1 cellular context compared by ENCODE assay signal in the genomic region with DNA sequence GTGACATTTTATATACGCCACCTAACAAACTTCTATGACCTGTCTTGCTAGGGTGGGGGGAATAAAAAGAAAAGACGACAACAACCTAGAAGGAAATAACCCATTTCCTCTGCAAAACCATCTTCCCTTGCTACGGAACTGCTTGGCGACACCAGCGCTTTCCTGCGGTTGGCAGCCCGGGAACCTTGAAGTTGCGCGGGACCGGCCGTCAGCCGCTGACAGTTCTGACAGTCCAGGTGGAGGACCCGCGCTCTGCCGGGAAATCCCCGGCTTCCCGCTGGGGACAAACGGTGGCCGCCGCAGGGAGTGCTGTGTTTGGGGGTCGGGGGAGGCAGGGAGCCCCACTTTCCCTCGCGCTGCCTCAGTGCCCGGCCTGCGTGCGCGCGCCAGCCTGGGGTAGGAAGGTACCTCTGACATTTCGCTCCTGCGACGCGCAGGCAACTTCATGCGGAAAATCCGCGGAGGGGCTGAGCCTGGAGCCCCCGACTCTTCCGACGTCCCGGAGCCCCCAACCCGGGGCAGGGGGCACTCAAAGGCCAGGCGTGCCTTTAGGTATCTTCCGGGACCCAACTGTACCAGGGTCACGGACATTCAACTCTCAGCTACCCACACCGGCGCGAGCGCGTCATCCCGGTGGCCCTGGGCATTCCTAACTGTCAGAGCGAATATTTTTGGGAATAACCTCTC.
TF ChIP-seq lines count a peak whose summit lies in the region.

No MANE protein-coding gene starts in this region.

TF ChIP-seq in HepG2, 621 proteins besides CTCF, POLR2A, EP300 and RAD21 (continued from another document and continues in another):
- TF ChIP-seq MAF1 (CRISPR knock-in tag; IDR thresholded peaks at IDR 0.05; ENCODE audit: borderline replicate concordance) = no peak
- 0 out of 2 replicates have a peak, but pooled peaks have one; percentile 36 for TF ChIP-seq ZNF558 (CRISPR knock-in tag; IDR thresholded peaks at IDR 0.05; ENCODE audit: borderline replicate concordance)
- TF ChIP-seq TSC22D2 (CRISPR knock-in tag; IDR thresholded peaks at IDR 0.05; ENCODE audit: borderline replicate concordance) = no peak
- no peak for TF ChIP-seq MTA1 (CRISPR knock-in tag; IDR thresholded peaks at IDR 0.05; ENCODE audit: borderline replicate concordance)
- peak; percentile 65; the same call in 1 of the 2 replicates for TF ChIP-seq ZNF772 (CRISPR knock-in tag; IDR thresholded peaks at IDR 0.05)
- no peak for TF ChIP-seq ZBTB42 (CRISPR knock-in tag; IDR thresholded peaks at IDR 0.05)
- TF ChIP-seq TEAD3 (CRISPR knock-in tag; optimal IDR thresholded peaks at IDR 0.05; ENCODE audit: borderline replicate concordance) = peak; percentile 40
- TF ChIP-seq, protein P1, sequence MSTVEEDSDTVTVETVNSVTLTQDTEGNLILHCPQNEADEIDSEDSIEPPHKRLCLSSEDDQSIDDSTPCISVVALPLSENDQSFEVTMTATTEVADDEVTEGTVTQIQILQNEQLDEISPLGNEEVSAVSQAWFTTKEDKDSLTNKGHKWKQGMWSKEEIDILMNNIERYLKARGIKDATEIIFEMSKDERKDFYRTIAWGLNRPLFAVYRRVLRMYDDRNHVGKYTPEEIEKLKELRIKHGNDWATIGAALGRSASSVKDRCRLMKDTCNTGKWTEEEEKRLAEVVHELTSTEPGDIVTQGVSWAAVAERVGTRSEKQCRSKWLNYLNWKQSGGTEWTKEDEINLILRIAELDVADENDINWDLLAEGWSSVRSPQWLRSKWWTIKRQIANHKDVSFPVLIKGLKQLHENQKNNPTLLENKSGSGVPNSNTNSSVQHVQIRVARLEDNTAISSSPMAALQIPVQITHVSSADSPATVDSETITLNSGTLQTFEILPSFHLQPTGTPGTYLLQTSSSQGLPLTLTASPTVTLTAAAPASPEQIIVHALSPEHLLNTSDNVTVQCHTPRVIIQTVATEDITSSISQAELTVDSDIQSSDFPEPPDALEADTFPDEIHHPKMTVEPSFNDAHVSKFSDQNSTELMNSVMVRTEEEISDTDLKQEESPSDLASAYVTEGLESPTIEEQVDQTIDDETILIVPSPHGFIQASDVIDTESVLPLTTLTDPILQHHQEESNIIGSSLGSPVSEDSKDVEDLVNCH (CRISPR knock-in tag; IDR thresholded peaks at IDR 0.05) = no peak
- TF ChIP-seq, protein P2, sequence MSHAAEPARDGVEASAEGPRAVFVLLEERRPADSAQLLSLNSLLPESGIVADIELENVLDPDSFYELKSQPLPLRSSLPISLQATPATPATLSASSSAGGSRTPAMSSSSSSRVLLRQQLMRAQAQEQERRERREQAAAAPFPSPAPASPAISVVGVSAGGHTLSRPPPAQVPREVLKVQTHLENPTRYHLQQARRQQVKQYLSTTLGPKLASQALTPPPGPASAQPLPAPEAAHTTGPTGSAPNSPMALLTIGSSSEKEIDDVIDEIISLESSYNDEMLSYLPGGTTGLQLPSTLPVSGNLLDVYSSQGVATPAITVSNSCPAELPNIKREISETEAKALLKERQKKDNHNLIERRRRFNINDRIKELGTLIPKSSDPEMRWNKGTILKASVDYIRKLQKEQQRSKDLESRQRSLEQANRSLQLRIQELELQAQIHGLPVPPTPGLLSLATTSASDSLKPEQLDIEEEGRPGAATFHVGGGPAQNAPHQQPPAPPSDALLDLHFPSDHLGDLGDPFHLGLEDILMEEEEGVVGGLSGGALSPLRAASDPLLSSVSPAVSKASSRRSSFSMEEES (CRISPR knock-in tag; IDR thresholded peaks at IDR 0.05) = no peak; the same call in 1 of the 2 replicates
- peak; percentile 71; the same call in 1 of the 2 replicates for TF ChIP-seq SIN3A (IDR thresholded peaks at IDR 0.05; ENCODE audit: borderline replicate concordance, low read depth, low read length)
- TF ChIP-seq U2AF2 (IDR thresholded peaks at IDR 0.05; ENCODE audit: low read depth, low read length) = no peak
- TF ChIP-seq HIVEP1 (CRISPR knock-in tag; IDR thresholded peaks at IDR 0.05) = peak; percentile 72
- TF ChIP-seq ELF1 (CRISPR knock-in tag; IDR thresholded peaks at IDR 0.05) = peak; percentile 12; the same call in 1 of the 2 replicates
- no peak for TF ChIP-seq MTA3 (CRISPR knock-in tag; IDR thresholded peaks at IDR 0.05)
- no peak for TF ChIP-seq ZNF776 (CRISPR knock-in tag; IDR thresholded peaks at IDR 0.05)
- no peak for TF ChIP-seq ZNF501 (CRISPR knock-in tag; IDR thresholded peaks at IDR 0.05)
- no peak for TF ChIP-seq ELF4 (CRISPR knock-in tag; IDR thresholded peaks at IDR 0.05; ENCODE audit: borderline replicate concordance)
- TF ChIP-seq ZNF768 (CRISPR knock-in tag; IDR thresholded peaks at IDR 0.05) = peak; percentile 48; the same call in 1 of the 2 replicates
- TF ChIP-seq U2AF1 (optimal IDR thresholded peaks at IDR 0.05; ENCODE audit: low read depth, low read length) = peak; percentile 35
- TF ChIP-seq KLF15 (CRISPR knock-in tag; IDR thresholded peaks at IDR 0.05; ENCODE audit: borderline replicate concordance) = no peak
- TF ChIP-seq, protein P3, sequence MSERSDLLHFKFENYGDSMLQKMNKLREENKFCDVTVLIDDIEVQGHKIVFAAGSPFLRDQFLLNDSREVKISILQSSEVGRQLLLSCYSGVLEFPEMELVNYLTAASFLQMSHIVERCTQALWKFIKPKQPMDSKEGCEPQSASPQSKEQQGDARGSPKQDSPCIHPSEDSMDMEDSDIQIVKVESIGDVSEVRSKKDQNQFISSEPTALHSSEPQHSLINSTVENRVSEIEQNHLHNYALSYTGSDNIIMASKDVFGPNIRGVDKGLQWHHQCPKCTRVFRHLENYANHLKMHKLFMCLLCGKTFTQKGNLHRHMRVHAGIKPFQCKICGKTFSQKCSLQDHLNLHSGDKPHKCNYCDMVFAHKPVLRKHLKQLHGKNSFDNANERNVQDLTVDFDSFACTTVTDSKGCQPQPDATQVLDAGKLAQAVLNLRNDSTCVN (CRISPR knock-in tag; IDR thresholded peaks at IDR 0.05; ENCODE audit: borderline replicate concordance) = peak; percentile 20; the same call in 1 of the 2 replicates
- peak; percentile 66 for TF ChIP-seq KMT2A (CRISPR knock-in tag; IDR thresholded peaks at IDR 0.05)
- 0 out of 2 replicates have a peak, but pooled peaks have one; percentile 33 for TF ChIP-seq AKAP8 (CRISPR knock-in tag; IDR thresholded peaks at IDR 0.05)
- 0 out of 2 replicates have a peak, but pooled peaks have one; percentile 23 for TF ChIP-seq ZMYM2 (CRISPR knock-in tag; IDR thresholded peaks at IDR 0.05)
- TF ChIP-seq TCF12 (IDR thresholded peaks at IDR 0.05) = no peak
- no peak for TF ChIP-seq TCF12 (CRISPR knock-in tag; IDR thresholded peaks at IDR 0.05)
- TF ChIP-seq XRCC5 (optimal IDR thresholded peaks at IDR 0.05; ENCODE audit: low read length) = peak; percentile 19
- peak; percentile 7; the same call in 1 of the 2 replicates for TF ChIP-seq ZNF331 (CRISPR knock-in tag; IDR thresholded peaks at IDR 0.05)
- TF ChIP-seq ZNF777 (CRISPR knock-in tag; IDR thresholded peaks at IDR 0.05) = 0 out of 2 replicates have a peak, but pooled peaks have one; percentile 44
- TF ChIP-seq, protein P4, sequence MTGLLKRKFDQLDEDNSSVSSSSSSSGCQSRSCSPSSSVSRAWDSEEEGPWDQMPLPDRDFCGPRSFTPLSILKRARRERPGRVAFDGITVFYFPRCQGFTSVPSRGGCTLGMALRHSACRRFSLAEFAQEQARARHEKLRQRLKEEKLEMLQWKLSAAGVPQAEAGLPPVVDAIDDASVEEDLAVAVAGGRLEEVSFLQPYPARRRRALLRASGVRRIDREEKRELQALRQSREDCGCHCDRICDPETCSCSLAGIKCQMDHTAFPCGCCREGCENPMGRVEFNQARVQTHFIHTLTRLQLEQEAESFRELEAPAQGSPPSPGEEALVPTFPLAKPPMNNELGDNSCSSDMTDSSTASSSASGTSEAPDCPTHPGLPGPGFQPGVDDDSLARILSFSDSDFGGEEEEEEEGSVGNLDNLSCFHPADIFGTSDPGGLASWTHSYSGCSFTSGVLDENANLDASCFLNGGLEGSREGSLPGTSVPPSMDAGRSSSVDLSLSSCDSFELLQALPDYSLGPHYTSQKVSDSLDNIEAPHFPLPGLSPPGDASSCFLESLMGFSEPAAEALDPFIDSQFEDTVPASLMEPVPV (CRISPR knock-in tag; IDR thresholded peaks at IDR 0.05) = peak; percentile 26; the same call in 1 of the 2 replicates
- TF ChIP-seq ZNF709 (CRISPR knock-in tag; IDR thresholded peaks at IDR 0.05) = 0 out of 2 replicates have a peak, but pooled peaks have one; percentile 38
- TF ChIP-seq ZNF761 (CRISPR knock-in tag; conservative IDR thresholded peaks at IDR 0.05) = no peak
- TF ChIP-seq ARNT2 (CRISPR knock-in tag; IDR thresholded peaks at IDR 0.05; ENCODE audit: low read depth) = peak; percentile 40; the same call in 1 of the 2 replicates
- no peak for TF ChIP-seq WIZ (CRISPR knock-in tag; IDR thresholded peaks at IDR 0.05)
- TF ChIP-seq, protein P5, sequence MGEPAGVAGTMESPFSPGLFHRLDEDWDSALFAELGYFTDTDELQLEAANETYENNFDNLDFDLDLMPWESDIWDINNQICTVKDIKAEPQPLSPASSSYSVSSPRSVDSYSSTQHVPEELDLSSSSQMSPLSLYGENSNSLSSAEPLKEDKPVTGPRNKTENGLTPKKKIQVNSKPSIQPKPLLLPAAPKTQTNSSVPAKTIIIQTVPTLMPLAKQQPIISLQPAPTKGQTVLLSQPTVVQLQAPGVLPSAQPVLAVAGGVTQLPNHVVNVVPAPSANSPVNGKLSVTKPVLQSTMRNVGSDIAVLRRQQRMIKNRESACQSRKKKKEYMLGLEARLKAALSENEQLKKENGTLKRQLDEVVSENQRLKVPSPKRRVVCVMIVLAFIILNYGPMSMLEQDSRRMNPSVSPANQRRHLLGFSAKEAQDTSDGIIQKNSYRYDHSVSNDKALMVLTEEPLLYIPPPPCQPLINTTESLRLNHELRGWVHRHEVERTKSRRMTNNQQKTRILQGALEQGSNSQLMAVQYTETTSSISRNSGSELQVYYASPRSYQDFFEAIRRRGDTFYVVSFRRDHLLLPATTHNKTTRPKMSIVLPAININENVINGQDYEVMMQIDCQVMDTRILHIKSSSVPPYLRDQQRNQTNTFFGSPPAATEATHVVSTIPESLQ (CRISPR knock-in tag; conservative IDR thresholded peaks at IDR 0.05) = no peak
- TF ChIP-seq, protein P6, sequence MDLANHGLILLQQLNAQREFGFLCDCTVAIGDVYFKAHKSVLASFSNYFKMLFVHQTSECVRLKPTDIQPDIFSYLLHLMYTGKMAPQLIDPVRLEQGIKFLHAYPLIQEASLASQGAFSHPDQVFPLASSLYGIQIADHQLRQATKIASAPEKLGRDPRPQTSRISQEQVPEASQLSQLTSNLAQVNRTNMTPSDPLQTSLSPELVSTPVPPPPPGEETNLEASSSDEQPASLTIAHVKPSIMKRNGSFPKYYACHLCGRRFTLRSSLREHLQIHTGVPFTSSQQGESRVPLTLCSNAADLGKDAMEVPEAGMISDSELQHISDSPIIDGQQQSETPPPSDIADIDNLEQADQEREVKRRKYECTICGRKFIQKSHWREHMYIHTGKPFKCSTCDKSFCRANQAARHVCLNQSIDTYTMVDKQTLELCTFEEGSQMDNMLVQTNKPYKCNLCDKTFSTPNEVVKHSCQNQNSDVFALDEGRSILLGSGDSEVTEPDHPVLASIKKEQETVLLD (CRISPR knock-in tag; IDR thresholded peaks at IDR 0.05; ENCODE audit: low read depth) = peak; percentile 45; the same call in 1 of the 2 replicates
- TF ChIP-seq, protein P7, sequence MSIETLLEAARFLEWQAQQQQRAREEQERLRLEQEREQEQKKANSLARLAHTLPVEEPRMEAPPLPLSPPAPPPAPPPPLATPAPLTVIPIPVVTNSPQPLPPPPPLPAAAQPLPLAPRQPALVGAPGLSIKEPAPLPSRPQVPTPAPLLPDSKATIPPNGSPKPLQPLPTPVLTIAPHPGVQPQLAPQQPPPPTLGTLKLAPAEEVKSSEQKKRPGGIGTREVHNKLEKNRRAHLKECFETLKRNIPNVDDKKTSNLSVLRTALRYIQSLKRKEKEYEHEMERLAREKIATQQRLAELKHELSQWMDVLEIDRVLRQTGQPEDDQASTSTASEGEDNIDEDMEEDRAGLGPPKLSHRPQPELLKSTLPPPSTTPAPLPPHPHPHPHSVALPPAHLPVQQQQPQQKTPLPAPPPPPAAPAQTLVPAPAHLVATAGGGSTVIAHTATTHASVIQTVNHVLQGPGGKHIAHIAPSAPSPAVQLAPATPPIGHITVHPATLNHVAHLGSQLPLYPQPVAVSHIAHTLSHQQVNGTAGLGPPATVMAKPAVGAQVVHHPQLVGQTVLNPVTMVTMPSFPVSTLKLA (IDR thresholded peaks at IDR 0.05) = no peak
- TF ChIP-seq, protein P8, sequence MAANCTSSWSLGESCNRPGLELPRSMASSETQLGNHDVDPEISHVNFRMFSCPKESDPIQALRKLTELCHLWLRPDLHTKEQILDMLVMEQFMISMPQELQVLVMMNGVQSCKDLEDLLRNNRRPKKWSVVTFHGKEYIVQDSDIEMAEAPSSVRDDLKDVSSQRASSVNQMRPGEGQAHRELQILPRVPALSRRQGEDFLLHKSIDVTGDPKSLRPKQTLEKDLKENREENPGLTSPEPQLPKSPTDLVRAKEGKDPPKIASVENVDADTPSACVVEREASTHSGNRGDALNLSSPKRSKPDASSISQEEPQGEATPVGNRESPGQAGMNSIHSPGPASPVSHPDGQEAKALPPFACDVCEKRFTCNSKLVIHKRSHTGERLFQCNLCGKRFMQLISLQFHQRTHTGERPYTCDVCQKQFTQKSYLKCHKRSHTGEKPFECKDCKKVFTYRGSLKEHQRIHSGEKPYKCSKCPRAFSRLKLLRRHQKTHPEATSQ (CRISPR knock-in tag; IDR thresholded peaks at IDR 0.05; ENCODE audit: borderline replicate concordance) = peak; percentile 60; the same call in 1 of the 2 replicates
- TF ChIP-seq, protein P9, sequence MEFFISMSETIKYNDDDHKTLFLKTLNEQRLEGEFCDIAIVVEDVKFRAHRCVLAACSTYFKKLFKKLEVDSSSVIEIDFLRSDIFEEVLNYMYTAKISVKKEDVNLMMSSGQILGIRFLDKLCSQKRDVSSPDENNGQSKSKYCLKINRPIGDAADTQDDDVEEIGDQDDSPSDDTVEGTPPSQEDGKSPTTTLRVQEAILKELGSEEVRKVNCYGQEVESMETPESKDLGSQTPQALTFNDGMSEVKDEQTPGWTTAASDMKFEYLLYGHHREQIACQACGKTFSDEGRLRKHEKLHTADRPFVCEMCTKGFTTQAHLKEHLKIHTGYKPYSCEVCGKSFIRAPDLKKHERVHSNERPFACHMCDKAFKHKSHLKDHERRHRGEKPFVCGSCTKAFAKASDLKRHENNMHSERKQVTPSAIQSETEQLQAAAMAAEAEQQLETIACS (CRISPR knock-in tag; IDR thresholded peaks at IDR 0.05) = peak; percentile 77; the same call in 1 of the 2 replicates
- TF ChIP-seq, protein P10, sequence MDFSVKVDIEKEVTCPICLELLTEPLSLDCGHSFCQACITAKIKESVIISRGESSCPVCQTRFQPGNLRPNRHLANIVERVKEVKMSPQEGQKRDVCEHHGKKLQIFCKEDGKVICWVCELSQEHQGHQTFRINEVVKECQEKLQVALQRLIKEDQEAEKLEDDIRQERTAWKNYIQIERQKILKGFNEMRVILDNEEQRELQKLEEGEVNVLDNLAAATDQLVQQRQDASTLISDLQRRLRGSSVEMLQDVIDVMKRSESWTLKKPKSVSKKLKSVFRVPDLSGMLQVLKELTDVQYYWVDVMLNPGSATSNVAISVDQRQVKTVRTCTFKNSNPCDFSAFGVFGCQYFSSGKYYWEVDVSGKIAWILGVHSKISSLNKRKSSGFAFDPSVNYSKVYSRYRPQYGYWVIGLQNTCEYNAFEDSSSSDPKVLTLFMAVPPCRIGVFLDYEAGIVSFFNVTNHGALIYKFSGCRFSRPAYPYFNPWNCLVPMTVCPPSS (IDR thresholded peaks at IDR 0.05) = no peak
- TF ChIP-seq ZNF350 (CRISPR knock-in tag; IDR thresholded peaks at IDR 0.05; ENCODE audit: borderline replicate concordance, low read depth) = peak; percentile 79; the same call in 1 of the 2 replicates
- peak; percentile 36 for TF ChIP-seq HDAC1 (CRISPR knock-in tag; IDR thresholded peaks at IDR 0.05)
- TF ChIP-seq GFI1 (CRISPR knock-in tag; IDR thresholded peaks at IDR 0.05; ENCODE audit: borderline replicate concordance) = no peak; the same call in 1 of the 2 replicates
- peak; percentile 23; the same call in 1 of the 2 replicates for TF ChIP-seq NCOA2 (CRISPR knock-in tag; IDR thresholded peaks at IDR 0.05)
- no peak for TF ChIP-seq ELF3 (CRISPR knock-in tag; IDR thresholded peaks at IDR 0.05)
